21 cellular contexts compared by ENCODE assay signal in genomic region chr1:25537148-25537831, GRCh38. TPM values are rescaled to one million over a fixed set of nuclear protein-coding genes. Genes with fewer than 3 reads are reported as not detected.
DNase-seq lines count a peak whose midpoint lies in the region; FAIRE-seq and TF ChIP-seq lines count a peak whose summit lies in the region.
"Had no signal": no experiment of that assay in that cellular context is flagged by ENCODE, and none has a peak within 500 bp of the region (broad histone marks: within the 10 kb centered on the region; RNA-seq: fewer than 3 reads in every experiment).

No MANE protein-coding gene starts in this region.

- no peaks in the 10 kb centered on the region for H3K9me3 ChIP-seq in H1 (ENCODE audit: insufficient read depth in 2 of 2, low read depth in 1 of 2, low read length in 1 of 2)
- no peaks in the 10 kb centered on the region for H3K9me3 ChIP-seq in thyroid gland
- H3K9me3 ChIP-seq: BLaER1, Peyer's patch had no signal

- no peak for TF ChIP-seq EP300 in H1 (IDR thresholded peaks at IDR 0.05; ENCODE audit: borderline replicate concordance in 1 of 2, low read depth in 2 of 2, low read length in 2 of 2)

- no peaks in the 10 kb centered on the region for H3K79me2 ChIP-seq in H1 (ENCODE audit: control insufficient read depth in 1 of 2, insufficient read depth in 2 of 2, low read length in 2 of 2)

- peak overlapping the region; percentile 26 for H4K91ac ChIP-seq in H1 (replicated peaks; ENCODE audit: insufficient read length, low read length)

- POLR2A ChIA-PET in H1 (lab: Charles Lee; ENCODE audit: partially characterized antibody), result interaction anchor here (0.7 to 1.6 kb wide), 3 partner anchors 277 to 305 kb away, joined by 3 to 4 read pairs (median 4); partner anchors contain the start of genes MTFR1L and SYF2

- H2BK120ac ChIP-seq in H1 (replicated peaks; ENCODE audit: low read depth, low read length), result no peak overlapping the region

- no peaks in the 10 kb centered on the region for H3K4me1 Mint-ChIP-seq in activated naive CD8-positive, alpha-beta T cell treated with anti-CD3 and anti-CD28 coated beads for 36 hours
- H3K4me1 Mint-ChIP-seq in activated T-helper 1 cell treated with anti-CD3 and anti-CD28 coated beads, Interleukin-12 subunit alpha, Interleukin-12 subunit beta, Interleukin-2, Interleukin-4 antibody, amounts not matched to agents 30 ng/mL and 10 ng/mL and 1 ng/mL, durations not matched to agents 14 hours and 24 hours and 36 hours (ENCODE audit: low read depth), result no peaks in the 10 kb centered on the region

- H2BK15ac ChIP-seq in H1 (ENCODE audit: low read length), result 0 out of 2 replicates have a peak overlapping the region, but pooled peaks have one; percentile 37

- H3K56ac ChIP-seq in H1 (replicated peaks; ENCODE audit: insufficient read length, low read depth, low read length), result no peak overlapping the region

- H3K4me3 Mint-ChIP-seq in activated naive CD8-positive, alpha-beta T cell treated with anti-CD3 and anti-CD28 coated beads for 36 hours, result no peak overlapping the region
- H3K4me3 Mint-ChIP-seq in activated T-helper 1 cell treated with anti-CD3 and anti-CD28 coated beads, Interleukin-12 subunit alpha, Interleukin-12 subunit beta, Interleukin-2, Interleukin-4 antibody, amounts not matched to agents 30 ng/mL and 10 ng/mL and 1 ng/mL, durations not matched to agents 14 hours and 24 hours and 36 hours, result no peak overlapping the region
- H3K4me3 Mint-ChIP-seq: CD8-positive, alpha-beta memory T cell; T-cell had no signal

- H2AK5ac ChIP-seq in H1 (ENCODE audit: low read depth, low read length), result no peak overlapping the region

- peaks cover 0 to 9% (median 4%) of the 10 kb centered on the region in 4 experiments; a peak in 5 of 7 replicates for H3K4me1 ChIP-seq in H1 (replicated peaks in 1 of 4; ENCODE audit: control insufficient read depth in 3 of 4, insufficient read depth in 4 of 4, low read length in 3 of 4)
- H3K4me1 ChIP-seq in thyroid gland, result peaks cover 11 to 15% of the 10 kb centered on the region in 2 donors

- peak overlapping the region; percentile 75; the same call in 1 of the 2 replicates for H2BK5ac ChIP-seq in H1 (ENCODE audit: low read depth, low read length)

- H3K23ac ChIP-seq in H1 (ENCODE audit: insufficient read length), result no peak overlapping the region

- H3K27ac ChIP-seq in H1 (ENCODE audit: low read depth, low read length) (no peak overlapping the region), thyroid gland (peak overlapping the region; percentile 4 to 41 (median 29))
- H3K27ac ChIP-seq: BLaER1, GM23248, Peyer's patch had no signal

- peak overlapping the region; percentile 75; the same call in 1 of the 2 replicates for H2BK20ac ChIP-seq in H1 (ENCODE audit: low read length)

- no peak overlapping the region for H3K14ac ChIP-seq in H1 (ENCODE audit: insufficient read length)

- H2AFZ ChIP-seq in H1 (ENCODE audit: low read length), result peak overlapping the region; percentile 43; the same call in 1 of the 2 replicates
- H2AFZ ChIP-seq: GM23248 had no signal

- DNase-seq in NCI-H1417 (lab: John Stamatoyannopoulos, UW), result peak in 2 of 3 experiments; percentile 13 to 42
- no peak for DNase-seq in NCI-H1417 treated with DMSO at 0.1 percent for 48 hours (lab: John Stamatoyannopoulos, UW)
- peak; percentile 56 for DNase-seq in NCI-H69 (lab: John Stamatoyannopoulos, UW)
- DNase-seq in H1 (ENCODE audit: low read depth in 1 of 2, low spot score in 2 of 2), result no peak
- DNase-seq in thyroid gland, result peak in 1 of 2 donors; percentile 23
- no peak for DNase-seq in activated naive CD8-positive, alpha-beta T cell treated with anti-CD3 and anti-CD28 coated beads for 36 hours
- no peak for DNase-seq in activated T-helper 1 cell treated with anti-CD3 and anti-CD28 coated beads, Interleukin-12 subunit alpha, Interleukin-12 subunit beta, Interleukin-2, Interleukin-4 antibody, amounts not matched to agents 30 ng/mL and 10 ng/mL and 1 ng/mL, durations not matched to agents 14 hours and 24 hours and 36 hours (ENCODE audit: low spot score)
- DNase-seq in stimulated activated CD4-positive, alpha-beta T cell treated with anti-CD3 and anti-CD28 coated beads, Interleukin-4, amount 100 ng/mL, for 1 hour, result no peak
- DNase-seq: 8988T; CD8-positive, alpha-beta memory T cell; GF-D8; GM23248; KG1; NCI-H1105; NCI-H187; NCI-H345; NCI-H526; Peyer's patch; T-cell had no signal

- H3K4me3 ChIP-seq in H1 (ENCODE audit: extremely low read depth in 1 of 4, insufficient read depth in 2 of 4, low read depth in 3 of 4, low read length in 4 of 4) (no peak overlapping the region), thyroid gland (replicated peaks in 1 of 3) (no peak overlapping the region)
- H3K4me3 ChIP-seq: BLaER1, GM23248, Peyer's patch had no signal

- no peaks in the 10 kb centered on the region for H3K9me3 Mint-ChIP-seq in activated naive CD8-positive, alpha-beta T cell treated with anti-CD3 and anti-CD28 coated beads for 36 hours
- no peaks in the 10 kb centered on the region for H3K9me3 Mint-ChIP-seq in activated T-helper 1 cell treated with anti-CD3 and anti-CD28 coated beads, Interleukin-12 subunit alpha, Interleukin-12 subunit beta, Interleukin-2, Interleukin-4 antibody, amounts not matched to agents 30 ng/mL and 10 ng/mL and 1 ng/mL, durations not matched to agents 14 hours and 24 hours and 36 hours
- H3K9me3 Mint-ChIP-seq: CD8-positive, alpha-beta memory T cell; T-cell had no signal

- TF ChIP-seq CTCF in H1 (IDR thresholded peaks at IDR 0.05; ENCODE audit: control extremely low read depth in 1 of 3, insufficient read depth in 1 of 3, low read depth in 1 of 3, low read length in 3 of 3) (no peak), thyroid gland (IDR thresholded peaks at IDR 0.05) (no peak)

- 59% methylated on average over 7 of the region's 7 CpGs; no CpG with 5 or more reads in 1 of the 2 experiments for WGBS in H1 (ENCODE audit: extremely low coverage in 1 of 2, insufficient coverage in 1 of 2, insufficient read length in 1 of 2, insufficient replicate concordance in 2 of 2, low coverage in 1 of 2, low lambda C conversion rate in 2 of 2, missing lambda C conversion rate in 1 of 2), 2 experiments
- 74 to 82% methylated on average over 7 of the region's 7 CpGs for WGBS in thyroid gland, 2 donors

- H2BK12ac ChIP-seq in H1 (ENCODE audit: low read depth, low read length), result peak overlapping the region; percentile 6; the same call in 1 of the 2 replicates

- H3K36me3 ChIP-seq in H1 (ENCODE audit: control insufficient read depth in 2 of 4, insufficient read depth in 4 of 4, low read length in 3 of 4) (no peaks in the 10 kb centered on the region), thyroid gland (no peaks in the 10 kb centered on the region)
- H3K36me3 ChIP-seq: BLaER1, Peyer's patch had no signal

- no peaks in the 10 kb centered on the region for H4K20me1 ChIP-seq in H1 (replicated peaks in 1 of 2; ENCODE audit: control insufficient read depth in 1 of 2, insufficient read depth in 2 of 2, low read length in 2 of 2)
- H4K20me1 ChIP-seq: BLaER1 had no signal

- TF ChIP-seq POLR2A in H1 (IDR thresholded peaks at IDR 0.05; ENCODE audit: control extremely low read depth in 1 of 2, low read depth in 2 of 2, low read length in 2 of 2), result no peak
- TF ChIP-seq POLR2A in thyroid gland (IDR thresholded peaks at IDR 0.05), result no peak

- FAIRE-seq in H1 (lab: Jason Lieb, UNC), result no peak
- FAIRE-seq: GM12891 had no signal

- no peaks in the 10 kb centered on the region for H3K23me2 ChIP-seq in H1 (ENCODE audit: low read depth, low read length)

- no peaks in the 10 kb centered on the region for H3K27me3 ChIP-seq in H1 (replicated peaks in 1 of 4; ENCODE audit: control insufficient read depth in 3 of 4, extremely low read depth in 1 of 4, insufficient read depth in 3 of 4, low read length in 3 of 4)
- H3K27me3 ChIP-seq in thyroid gland, result no peaks in the 10 kb centered on the region
- H3K27me3 ChIP-seq: BLaER1, Peyer's patch had no signal

- intact Hi-C loops in thyroid gland (cut with DNase I), result no loop called here
- intact Hi-C loops in activated T-helper 1 cell treated with anti-CD3 and anti-CD28 coated beads, Interleukin-12 subunit alpha, Interleukin-12 subunit beta, Interleukin-2, Interleukin-4 antibody, amounts not matched to agents 30 ng/mL and 10 ng/mL and 1 ng/mL, durations not matched to agents 14 hours and 24 hours and 36 hours (cut with micrococcal nuclease), result no loop called here

- no peak overlapping the region for H4K5ac ChIP-seq in H1 (ENCODE audit: insufficient read length, low read depth, low read length)

- H3K36me3 Mint-ChIP-seq in activated naive CD8-positive, alpha-beta T cell treated with anti-CD3 and anti-CD28 coated beads for 36 hours, result no peaks in the 10 kb centered on the region
- no peaks in the 10 kb centered on the region for H3K36me3 Mint-ChIP-seq in activated T-helper 1 cell treated with anti-CD3 and anti-CD28 coated beads, Interleukin-12 subunit alpha, Interleukin-12 subunit beta, Interleukin-2, Interleukin-4 antibody, amounts not matched to agents 30 ng/mL and 10 ng/mL and 1 ng/mL, durations not matched to agents 14 hours and 24 hours and 36 hours (ENCODE audit: low read depth)
- H3K36me3 Mint-ChIP-seq: CD8-positive, alpha-beta memory T cell; T-cell had no signal

- CTCF ChIA-PET in H1 (lab: Charles Lee; ENCODE audit: partially characterized antibody), result interaction anchor here (0.7 to 5.9 kb wide), 12 partner anchors 11 to 273 kb away, joined by 3 to 28 read pairs (median 6); no protein-coding TSS in a partner anchor

- H4K8ac ChIP-seq in H1 (ENCODE audit: extremely low read depth, insufficient read depth, low read length), result no peak overlapping the region

- H3K27ac Mint-ChIP-seq in activated naive CD8-positive, alpha-beta T cell treated with anti-CD3 and anti-CD28 coated beads for 36 hours, result no peak overlapping the region
- H3K27ac Mint-ChIP-seq in activated T-helper 1 cell treated with anti-CD3 and anti-CD28 coated beads, Interleukin-12 subunit alpha, Interleukin-12 subunit beta, Interleukin-2, Interleukin-4 antibody, amounts not matched to agents 30 ng/mL and 10 ng/mL and 1 ng/mL, durations not matched to agents 14 hours and 24 hours and 36 hours, result no peak overlapping the region

- H3K27me3 Mint-ChIP-seq in activated naive CD8-positive, alpha-beta T cell treated with anti-CD3 and anti-CD28 coated beads for 36 hours, result no peaks in the 10 kb centered on the region
- peaks cover 29% of the 10 kb centered on the region for H3K27me3 Mint-ChIP-seq in activated T-helper 1 cell treated with anti-CD3 and anti-CD28 coated beads, Interleukin-12 subunit alpha, Interleukin-12 subunit beta, Interleukin-2, Interleukin-4 antibody, amounts not matched to agents 30 ng/mL and 10 ng/mL and 1 ng/mL, durations not matched to agents 14 hours and 24 hours and 36 hours (ENCODE audit: insufficient read depth)
- H3K27me3 Mint-ChIP-seq: CD8-positive, alpha-beta memory T cell; T-cell had no signal

- H3K79me1 ChIP-seq in H1 (ENCODE audit: low read depth, low read length), result no peaks in the 10 kb centered on the region; the same call in 1 of the 2 replicates

- H3K4me2 ChIP-seq in H1 (ENCODE audit: insufficient read depth in 1 of 2, low read depth in 2 of 2, low read length in 2 of 2), result no peak overlapping the region; a peak in 1 of 4 replicates
- H3K4me2 ChIP-seq: BLaER1 had no signal

- peak overlapping the region; percentile 48 for H3K18ac ChIP-seq in H1 (ENCODE audit: extremely low read depth, low read length)

- TF ChIP-seq RAD21 in H1 (IDR thresholded peaks at IDR 0.05 in 1 of 2, conservative IDR thresholded peaks at IDR 0.05 in 1 of 2; ENCODE audit: low read depth in 2 of 2, low read length in 2 of 2), result no peak

- no peak overlapping the region for H3K9ac ChIP-seq in H1 (replicated peaks in 1 of 4; ENCODE audit: extremely low read depth in 1 of 4, low read depth in 3 of 4, low read length in 3 of 4)
- H3K9ac ChIP-seq: BLaER1, GM23248 had no signal

- no peak overlapping the region for H3K4ac ChIP-seq in H1 (replicated peaks; ENCODE audit: insufficient read length, low read depth, low read length)

RNA-seq across cellular contexts. Expression of gene LDLRAP1, which starts 6.1 kb away (rescaled TPM):
- 12.8 and 14.0 TPM in 2 replicates for total RNA-seq in H1 (2021; fragmentation: NEBNext Ultra II Directional; extraction: Animal tissue kit (Norgen Biotek cat#: 25700))
- polyA plus RNA-seq in H1 (2011; rRNA removed), result 13.2 and 16.3 TPM in 2 replicates
- 10.4 TPM for polyA plus RNA-seq in H1 (2011; cell fraction: cytosol; rRNA removed)
- polyA plus RNA-seq in H1 (2011; cell fraction: nucleus; rRNA removed), result 16.7 TPM
- 9.3 to 13.5 TPM (median 11.9 TPM) in 4 replicates for polyA plus RNA-seq in H1 (2012, experiment 1 of 2)
- polyA plus RNA-seq in H1 (2012, experiment 2 of 2), result 13.0 TPM
- polyA plus RNA-seq in H1 (2013, experiment 1 of 2), result 9.4 TPM
- 9.6 TPM for polyA plus RNA-seq in H1 (2013, experiment 2 of 2)
- 9.7 and 11.7 TPM in 2 replicates for polyA minus RNA-seq in H1 (2011; rRNA and poly(A)+ RNA removed)
- polyA minus RNA-seq in H1 (2011; cell fraction: cytosol; rRNA and poly(A)+ RNA removed), result 8.3 TPM
- polyA minus RNA-seq in H1 (2011; cell fraction: nucleus; rRNA and poly(A)+ RNA removed), result 9.7 TPM
- total RNA-seq in thyroid gland, result 10 to 100 TPM; 25.1 to 40.9 (median 34.4) TPM
- total RNA-seq in activated naive CD8-positive, alpha-beta T cell treated with anti-CD3 and anti-CD28 coated beads for 36 hours, result 10 to 100 TPM; 14.3 to 17.4 TPM
- total RNA-seq in activated T-helper 1 cell treated with anti-CD3 and anti-CD28 coated beads, Interleukin-12 subunit alpha, Interleukin-12 subunit beta, Interleukin-2, Interleukin-4 antibody, amounts not matched to agents 30 ng/mL and 10 ng/mL and 1 ng/mL, durations not matched to agents 14 hours and 24 hours and 36 hours, result 4.6 and 5.3 TPM in 2 replicates

Comparison
In these comparisons a context has a peak if more than half of its experiments do, and no peak if none do; other contexts are left out.
1. DNase-seq: peak in NCI-H1417 (2 of 3) and NCI-H69 (single experiment); none in NCI-H1417 treated with DMSO at 0.1 percent for 48 hours (single experiment), H1 (0 of 2), activated naive CD8-positive, alpha-beta T cell treated with anti-CD3 and anti-CD28 coated beads for 36 hours (single experiment), activated T-helper 1 cell treated with anti-CD3 and anti-CD28 coated beads, Interleukin-12 subunit alpha, Interleukin-12 subunit beta, Interleukin-2, Interleukin-4 antibody, amounts not matched to agents 30 ng/mL and 10 ng/mL and 1 ng/mL, durations not matched to agents 14 hours and 24 hours and 36 hours (single experiment) and stimulated activated CD4-positive, alpha-beta T cell treated with anti-CD3 and anti-CD28 coated beads, Interleukin-4, amount 100 ng/mL, for 1 hour (single experiment).